Comparison of ENCODE assay signal across 24 cellular contexts in genomic region chr3:61740494-61740893, GRCh38.
DNase-seq lines count a peak whose midpoint lies in the region; ATAC-seq, FAIRE-seq and TF ChIP-seq lines count a peak whose summit lies in the region.
"Had no signal": no experiment of that assay in that cellular context is flagged by ENCODE, and none has a peak within 500 bp of the region (broad histone marks: within the 10 kb centered on the region; RNA-seq: fewer than 3 reads in every experiment).

No MANE protein-coding gene starts in this region.

- no peaks in the 10 kb centered on the region for H3K36me3 Mint-ChIP-seq in mesothelial cell of epicardium
- H3K36me3 Mint-ChIP-seq in CD8-positive, alpha-beta T cell: no peaks in the 10 kb centered on the region
- H3K36me3 Mint-ChIP-seq: CD4-positive, CD25-positive, alpha-beta regulatory T cell; CD8-positive, alpha-beta memory T cell had no signal

- 62% methylated on average over 1 of the region's 1 CpG for WGBS in right cardiac atrium

- H3K27ac Mint-ChIP-seq in mesothelial cell of epicardium: peak overlapping the region; percentile 52
- no peak overlapping the region for H3K27ac Mint-ChIP-seq in CD8-positive, alpha-beta T cell
- H3K27ac Mint-ChIP-seq: B cell; CD4-positive, CD25-positive, alpha-beta regulatory T cell; CD8-positive, alpha-beta memory T cell had no signal

- H3K9me3 Mint-ChIP-seq in mesothelial cell of epicardium: no peaks in the 10 kb centered on the region
- H3K9me3 Mint-ChIP-seq in CD8-positive, alpha-beta T cell: no peaks in the 10 kb centered on the region

- no peak overlapping the region for H3K4me3 Mint-ChIP-seq in mesothelial cell of epicardium
- H3K4me3 Mint-ChIP-seq in CD8-positive, alpha-beta T cell: no peak overlapping the region
- H3K4me3 Mint-ChIP-seq: B cell; CD4-positive, CD25-positive, alpha-beta regulatory T cell; CD8-positive, alpha-beta memory T cell had no signal

- no peaks in the 10 kb centered on the region for H3K36me3 ChIP-seq in left ventricle myocardium inferior
- H3K36me3 ChIP-seq in CD8-positive, alpha-beta T cell (ENCODE audit: insufficient read depth, low read length): no peaks in the 10 kb centered on the region
- H3K36me3 ChIP-seq: BLaER1, HAP-1 had no signal

- H3K27me3 Mint-ChIP-seq in mesothelial cell of epicardium (ENCODE audit: low read depth): no peaks in the 10 kb centered on the region
- H3K27me3 Mint-ChIP-seq in CD8-positive, alpha-beta T cell (ENCODE audit: low read depth): no peaks in the 10 kb centered on the region
- H3K27me3 Mint-ChIP-seq: B cell; CD4-positive, CD25-positive, alpha-beta regulatory T cell; CD8-positive, alpha-beta memory T cell had no signal

- peaks cover 6% of the 10 kb centered on the region for H3K4me1 Mint-ChIP-seq in mesothelial cell of epicardium
- H3K4me1 Mint-ChIP-seq in CD8-positive, alpha-beta T cell (ENCODE audit: low read depth): no peaks in the 10 kb centered on the region
- H3K4me1 Mint-ChIP-seq: B cell; CD4-positive, CD25-positive, alpha-beta regulatory T cell; CD8-positive, alpha-beta memory T cell had no signal

- H3K4me3 ChIP-seq in left ventricle myocardium inferior (no peak overlapping the region), right cardiac atrium (ENCODE audit: low read length) (no peak overlapping the region)
- no peak overlapping the region for H3K4me3 ChIP-seq in CD8-positive, alpha-beta T cell (ENCODE audit: low read depth, low read length)
- H3K4me3 ChIP-seq: BLaER1, GM12878, HAP-1 had no signal

- H3K9me3 ChIP-seq in left ventricle myocardium inferior (replicated peaks) (no peaks in the 10 kb centered on the region), right cardiac atrium (ENCODE audit: control insufficient read depth, low read length) (no peaks in the 10 kb centered on the region)
- no peaks in the 10 kb centered on the region for H3K9me3 ChIP-seq in CD8-positive, alpha-beta T cell (ENCODE audit: low read length)
- H3K9me3 ChIP-seq: BLaER1, HAP-1 had no signal

- CTCF ChIA-PET in CD8-positive, alpha-beta T cell (lab: Charles Lee): no interaction called here

- DNase-seq in left ventricle myocardium inferior (no peak), right cardiac atrium (no peak), mesothelial cell of epicardium (ENCODE audit: low spot score in 2 of 2, unreplicated experiment in 2 of 2) (no peak)
- no peak for DNase-seq in CD8-positive, alpha-beta T cell
- no peak for DNase-seq in activated CD8-positive, alpha-beta memory T cell treated with anti-CD3 and anti-CD28 coated beads for 24 hours
- DNase-seq: CD4-positive, CD25-positive, alpha-beta regulatory T cell; CD8-positive, alpha-beta memory T cell; DMS 273 treated with DMSO at 0.1 percent for 48 hours; DMS79; EL; GDM1; GOT3 had no signal

- no peak for ATAC-seq in right cardiac atrium
- no peak for ATAC-seq in CD8-positive, alpha-beta T cell
- no peak for ATAC-seq in GM21528 (IDR thresholded peaks at IDR 0.05; ENCODE audit: low FRiP score, unreplicated experiment)

- peak overlapping the region; percentile 4 for H3K27ac ChIP-seq in left ventricle myocardium inferior (replicated peaks)
- H3K27ac ChIP-seq in right cardiac atrium (ENCODE audit: low read length): no peak overlapping the region
- no peak overlapping the region for H3K27ac ChIP-seq in CD8-positive, alpha-beta T cell (ENCODE audit: low read depth, low read length)
- H3K27ac ChIP-seq: 22Rv1, BLaER1, C4-2B had no signal

- FAIRE-seq in endometrium (lab: Jason Lieb, UNC): peak; percentile 54
- FAIRE-seq: A204.1, D721Med, GM12878, GM19239, H54 had no signal

- POLR2A ChIA-PET in CD8-positive, alpha-beta T cell (lab: Charles Lee): no interaction called here

- H3K4me1 ChIP-seq in left ventricle myocardium inferior (peaks cover 60% of the 10 kb centered on the region), right cardiac atrium (ENCODE audit: control insufficient read depth, insufficient read depth, low read length) (no peaks in the 10 kb centered on the region)
- H3K4me1 ChIP-seq in CD8-positive, alpha-beta T cell (ENCODE audit: insufficient read depth, low read length): no peaks in the 10 kb centered on the region
- H3K4me1 ChIP-seq: BLaER1 had no signal

- H3K27me3 ChIP-seq in left ventricle myocardium inferior (ENCODE audit: low read depth) (no peaks in the 10 kb centered on the region), right cardiac atrium (ENCODE audit: control insufficient read depth, insufficient read depth) (no peaks in the 10 kb centered on the region)
- no peaks in the 10 kb centered on the region for H3K27me3 ChIP-seq in CD8-positive, alpha-beta T cell (ENCODE audit: insufficient read depth, low read length)
- H3K27me3 ChIP-seq: BLaER1 had no signal

- TF ChIP-seq CTCF in left ventricle myocardium inferior (IDR thresholded peaks at IDR 0.05; ENCODE audit: borderline replicate concordance) (no peak), mesothelial cell of epicardium (IDR thresholded peaks at IDR 0.05; ENCODE audit: unreplicated experiment) (no peak)
- no peak for TF ChIP-seq CTCF in CD8-positive, alpha-beta T cell (IDR thresholded peaks at IDR 0.05)

- intact Hi-C loops in left ventricle myocardium inferior (cut with micrococcal nuclease): no loop called here
- intact Hi-C loops in right cardiac atrium (cut with DNase I): no loop called here
- intact Hi-C loops in CD8-positive, alpha-beta T cell (cut with DNase I, micrococcal nuclease): no loop called here
